In genomic region chr1:54884135-54884586, GRCh38 we compare ENCODE assay signal across 11 cellular contexts. TPM values are rescaled to one million over a fixed set of nuclear protein-coding genes. Genes with fewer than 3 reads are reported as not detected.
A peak's percentile ranks its signal among the peaks of the same experiment; 100 is the strongest.
DNase-seq lines count a peak whose midpoint lies in the region; TF ChIP-seq lines count a peak whose summit lies in the region.
"Had no signal": no experiment of that assay in that cellular context is flagged by ENCODE, and none has a peak within 500 bp of the region (broad histone marks: within the 10 kb centered on the region; RNA-seq: fewer than 3 reads in every experiment).

No MANE protein-coding gene starts in this region.

- no peak overlapping the region for H4K5ac ChIP-seq in mesendoderm (ENCODE audit: low read length)

- H3K18ac ChIP-seq in mesendoderm (ENCODE audit: low read length): no peak overlapping the region

- no peak overlapping the region for H2AFZ ChIP-seq in mammary epithelial cell (ENCODE audit: low read depth, low read length)

- H3K4ac ChIP-seq in mesendoderm (ENCODE audit: low read depth, low read length): no peak overlapping the region

- H3K27me3 ChIP-seq in BLaER1 (no peaks in the 10 kb centered on the region), mammary epithelial cell (ENCODE audit: insufficient read depth, low read length) (no peaks in the 10 kb centered on the region), mesendoderm (ENCODE audit: insufficient read depth, low read length, poor library complexity) (no peaks in the 10 kb centered on the region)
- H3K27me3 ChIP-seq: testis had no signal

- no peak overlapping the region for H3K23ac ChIP-seq in mesendoderm (ENCODE audit: low read length)

- BruUV-seq in mammary epithelial cell (replicated peaks; lab: Mats Ljungman, UMichigan): no TSS peak

- no peak for TF ChIP-seq CTCF in mammary epithelial cell (conservative IDR thresholded peaks at IDR 0.05 in 1 of 2, IDR thresholded peaks at IDR 0.05 in 1 of 2; ENCODE audit: extremely low read depth in 1 of 2, insufficient read depth in 1 of 2, low read depth in 1 of 2, low read length in 2 of 2)
- no peak for TF ChIP-seq CTCF in GM13976 (IDR thresholded peaks at IDR 0.05; ENCODE audit: borderline replicate concordance, control extremely low read depth, extremely low read depth, insufficient read depth, missing control alignments)

- CTCF ChIA-PET in mammary epithelial cell (lab: Charles Lee; ENCODE audit: low non-redundant PET): no interaction called here

- intact Hi-C loops in mammary epithelial cell (cut with micrococcal nuclease): no loop called here

- dilution Hi-C loops in mammary epithelial cell (cut with HindIII; ENCODE audit: low sequenced_read_pairs): no loop called here

- peaks cover 85% of the 10 kb centered on the region for H3K79me2 ChIP-seq in mammary epithelial cell (ENCODE audit: insufficient read depth, low read length)
- peaks cover 69% of the 10 kb centered on the region for H3K79me2 ChIP-seq in mesendoderm (ENCODE audit: control insufficient read depth, insufficient read depth, low read length)

- peaks cover 14% of the 10 kb centered on the region for H3K4me1 ChIP-seq in BLaER1
- H3K4me1 ChIP-seq in mammary epithelial cell (ENCODE audit: insufficient read depth, low read length): peaks cover 52% of the 10 kb centered on the region
- H3K4me1 ChIP-seq in mesendoderm (ENCODE audit: control insufficient read depth, low read depth, low read length): peaks cover 18% of the 10 kb centered on the region

- no peak overlapping the region for H3K27ac ChIP-seq in BLaER1
- H3K27ac ChIP-seq in mammary epithelial cell (ENCODE audit: insufficient read depth, low read depth, low read length): no peak overlapping the region
- H3K27ac ChIP-seq in mesendoderm (ENCODE audit: low read depth, low read length): no peak overlapping the region
- H3K27ac ChIP-seq: testis had no signal

- no peak overlapping the region for H2BK15ac ChIP-seq in mesendoderm (replicated peaks; ENCODE audit: low read depth)

- H2BK5ac ChIP-seq in mesendoderm (ENCODE audit: low read length): no peak overlapping the region

- H3K36me3 ChIP-seq in BLaER1 (no peaks in the 10 kb centered on the region), mammary epithelial cell (ENCODE audit: insufficient read depth, low read length) (peaks cover 20% of the 10 kb centered on the region), mesendoderm (ENCODE audit: control insufficient read depth, insufficient read depth, low read length) (peaks cover 5% of the 10 kb centered on the region)

- H3K4me2 ChIP-seq in BLaER1 (peak overlapping the region; percentile 35), mammary epithelial cell (ENCODE audit: insufficient read depth, low read depth, low read length) (peak overlapping the region; percentile 96), mesendoderm (ENCODE audit: low read length) (peak overlapping the region; percentile 2)

- in situ Hi-C loops in mammary epithelial cell (cut with MboI; ENCODE audit: low sequenced_read_pairs in 2 of 2): loop anchor here in 1 of 2 donors (10.0 kb wide), 1 partner anchor 111 kb away; the partner anchor contains the start of gene BSND
- in situ Hi-C loops in GM13976 (cut with MboI; ENCODE audit: low sequenced_read_pairs, unreplicated experiment): no loop called here

- no peak overlapping the region for H3K4me3 ChIP-seq in BLaER1
- H3K4me3 ChIP-seq in Jurkat, Clone E6-1 (ENCODE audit: low read length): no peak overlapping the region
- peak overlapping the region in 2 of 3 experiments; percentile 3 to 98 for H3K4me3 ChIP-seq in mammary epithelial cell (replicated peaks in 1 of 3; ENCODE audit: insufficient read depth in 1 of 3, low read depth in 2 of 3, low read length in 3 of 3)
- H3K4me3 ChIP-seq in mesendoderm (ENCODE audit: low read length): no peak overlapping the region
- H3K4me3 ChIP-seq: testis had no signal

- H3K79me1 ChIP-seq in mesendoderm (ENCODE audit: low read length): no peaks in the 10 kb centered on the region

- no peak overlapping the region for H3K9ac ChIP-seq in BLaER1
- H3K9ac ChIP-seq in mammary epithelial cell (ENCODE audit: insufficient read depth, low read length): no peak overlapping the region
- H3K9ac ChIP-seq in mesendoderm (ENCODE audit: low read length): peak overlapping the region; percentile 12

- peaks cover 21% of the 10 kb centered on the region; the same call in 1 of the 2 replicates for H3K9me3 ChIP-seq in BLaER1
- H3K9me3 ChIP-seq in mammary epithelial cell (replicated peaks; ENCODE audit: insufficient read depth, low read length): no peaks in the 10 kb centered on the region
- H3K9me3 ChIP-seq: testis had no signal

- H3K56ac ChIP-seq in mesendoderm (ENCODE audit: low read length): no peak overlapping the region

- no peaks in the 10 kb centered on the region for H4K20me1 ChIP-seq in BLaER1
- peaks cover 30% of the 10 kb centered on the region for H4K20me1 ChIP-seq in mammary epithelial cell (ENCODE audit: insufficient read depth, low read length)

- no peak overlapping the region for H2AK5ac ChIP-seq in mesendoderm (ENCODE audit: low read length)

- peak; percentile 17 for DNase-seq in Jurkat, Clone E6-1 (ENCODE audit: low read depth, low spot score)
- no peak for DNase-seq in mammary epithelial cell
- no peak for DNase-seq in mesendoderm
- no peak for DNase-seq in NCI-H2107 (lab: John Stamatoyannopoulos, UW)
- DNase-seq in GM13976 (ENCODE audit: low spot score): no peak
- no peak for DNase-seq in activated CD4-positive, alpha-beta T cell treated with anti-CD3 and anti-CD28 coated beads, Interleukin-2, amount 50 U/mL, for 4 hours
- DNase-seq in NCI-H226: no peak
- DNase-seq: activated CD4-positive, alpha-beta memory T cell treated with anti-CD3 and anti-CD28 coated beads for 36 hours; CD4-positive, CD25-positive, alpha-beta regulatory T cell; testis had no signal

- no peak overlapping the region for H2BK120ac ChIP-seq in mesendoderm (ENCODE audit: low read depth, low read length)

- H4K8ac ChIP-seq in mesendoderm (ENCODE audit: low read depth, low read length): no peak overlapping the region

- whole genome bisulfite sequencing in mammary epithelial cell (ENCODE audit: low coverage, missing lambda C conversion rate): 72% methylated on average over 3 of the region's 3 CpGs
- WGBS in mesendoderm (ENCODE audit: extremely low coverage, insufficient coverage, low lambda C conversion rate): no CpG with 5 or more reads among the region's 3 CpGs

RNA-seq across cellular contexts. Expression of gene DHCR24, which starts 2.8 kb away (rescaled TPM):
- polyA plus RNA-seq in Jurkat, Clone E6-1 (2012; ENCODE audit: insufficient read depth, insufficient read length): 104 TPM
- 100 to 1,000 TPM; 335 to 503 TPM for total RNA-seq in mammary epithelial cell
- 425 TPM for polyA plus RNA-seq in mammary epithelial cell
- 914 TPM for polyA minus RNA-seq in mammary epithelial cell
- 466 TPM for polyA plus RNA-seq in mesendoderm (2013, experiment 1 of 2)
- 464 TPM for polyA plus RNA-seq in mesendoderm (2013, experiment 2 of 2)

Comparison
In these comparisons a context has a peak if more than half of its experiments do, and no peak if none do; other contexts are left out.
1. H3K4me2 ChIP-seq: peak in every context shown above with its lines; median percentile 96 in mammary epithelial cell; 35 in BLaER1; 2 in mesendoderm.
2. H3K4me3 ChIP-seq: peak in mammary epithelial cell (2 of 3); none in BLaER1 (single experiment), Jurkat, Clone E6-1 (single experiment) and mesendoderm (single experiment).